1 cellular context compared by ENCODE assay signal in genomic region chr16:48354877-48355585, GRCh38.
TF ChIP-seq lines count a peak whose summit lies in the region.

No MANE protein-coding gene starts in this region.

TF ChIP-seq in K562, 482 proteins besides CTCF, POLR2A, EP300 and RAD21 (continued from another document):
- TF ChIP-seq HMGXB4 (CRISPR knock-in tag; IDR thresholded peaks at IDR 0.05): no peak
- no peak for TF ChIP-seq SRF (CRISPR knock-in tag; IDR thresholded peaks at IDR 0.05)
- no peak for TF ChIP-seq CAMTA2 (CRISPR knock-in tag; conservative IDR thresholded peaks at IDR 0.05)
- TF ChIP-seq WHSC1 (IDR thresholded peaks at IDR 0.05; ENCODE audit: low read length): no peak
- TF ChIP-seq NFYB (IDR thresholded peaks at IDR 0.05; ENCODE audit: extremely low read depth, insufficient read length): no peak
- no peak for TF ChIP-seq RBM14 (IDR thresholded peaks at IDR 0.05; ENCODE audit: borderline replicate concordance, insufficient read depth, low read depth, low read length)
- TF ChIP-seq MCM5 (IDR thresholded peaks at IDR 0.05; ENCODE audit: low read depth): no peak
- TF ChIP-seq SOX6 (IDR thresholded peaks at IDR 0.05): no peak
- no peak for TF ChIP-seq RBBP5 (IDR thresholded peaks at IDR 0.05; ENCODE audit: borderline replicate concordance, insufficient read depth, low read length, poor library complexity, severe bottlenecking)
- TF ChIP-seq YY1 (IDR thresholded peaks at IDR 0.05; ENCODE audit: borderline replicate concordance in 1 of 3, control insufficient read depth in 1 of 3, extremely low read depth in 1 of 3, insufficient read depth in 3 of 3, insufficient read length in 1 of 3, insufficient replicate concordance in 2 of 3, low read depth in 1 of 3, low read length in 2 of 3): no peak
